In the genomic region with DNA sequence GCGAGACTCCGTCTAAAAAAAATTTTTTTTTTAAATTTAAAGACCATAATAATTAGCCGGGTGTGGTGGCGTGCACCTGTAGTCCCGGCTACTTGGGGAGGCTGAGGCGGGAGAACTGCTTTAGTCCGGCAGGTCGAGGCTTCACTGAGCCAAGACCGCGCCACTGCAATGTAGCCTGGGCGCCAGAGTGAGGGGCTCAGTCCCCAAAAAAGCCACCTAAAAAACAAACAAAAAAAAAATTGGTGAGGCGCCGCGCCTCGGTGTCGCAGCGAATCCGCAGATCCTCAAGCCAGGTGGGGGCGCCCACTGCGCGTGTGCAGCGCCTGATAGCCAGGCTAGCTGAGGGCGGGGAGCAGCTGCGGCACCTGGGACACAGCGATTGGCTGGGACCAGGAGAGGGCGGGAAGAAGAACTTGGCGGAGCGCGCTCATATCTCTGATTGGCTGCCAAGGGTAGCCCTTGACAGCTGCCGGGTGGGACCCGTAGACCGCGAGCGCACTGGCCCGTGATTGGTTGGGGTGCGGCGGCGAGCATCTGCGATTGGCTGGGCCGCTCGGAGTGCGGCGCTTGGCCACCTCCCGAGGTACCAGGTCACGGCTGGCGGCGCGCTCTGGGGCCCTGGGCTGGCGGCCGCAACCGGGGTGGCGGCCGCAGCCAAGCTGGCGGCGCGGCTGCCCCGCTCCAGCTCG, we compare ENCODE assay signal across 8 cellular contexts. TPM values are rescaled to one million over a fixed set of nuclear protein-coding genes. Genes with fewer than 3 reads are reported as not detected.
A peak's percentile ranks its signal among the peaks of the same experiment; 100 is the strongest.
DNase-seq lines count a peak whose midpoint lies in the region; ATAC-seq and TF ChIP-seq lines count a peak whose summit lies in the region.

No MANE protein-coding gene starts in this region.

- no peaks in the 10 kb centered on the region for H3K9me3 ChIP-seq in effector memory CD4-positive, alpha-beta T cell (ENCODE audit: control insufficient read depth, low read length)

- H3K36me3 Mint-ChIP-seq in mesothelial cell of epicardium: no peaks in the 10 kb centered on the region

- peaks cover 25% of the 10 kb centered on the region for H3K4me1 ChIP-seq in effector memory CD4-positive, alpha-beta T cell (ENCODE audit: control insufficient read depth, insufficient read depth, low read length, poor library complexity, severe bottlenecking)

- no peaks in the 10 kb centered on the region for H3K27me3 ChIP-seq in effector memory CD4-positive, alpha-beta T cell (replicated peaks; ENCODE audit: control insufficient read depth, insufficient read depth, low read length, poor library complexity, severe bottlenecking)

- no peak overlapping the region for H3K27ac ChIP-seq in effector memory CD4-positive, alpha-beta T cell (ENCODE audit: insufficient read depth, low read length, poor library complexity, severe bottlenecking)

- peak; percentile 99 for DNase-seq in DMS 273 (lab: John Stamatoyannopoulos, UW; ENCODE audit: unreplicated experiment)
- peak; percentile 48 to 99 (median 98) for DNase-seq in HUDEP-2 (lab: John Stamatoyannopoulos, UW; ENCODE audit: unreplicated experiment in 76 of 76)
- DNase-seq in NOMO-1 (lab: John Stamatoyannopoulos, UW; ENCODE audit: unreplicated experiment in 2 of 2): peak; percentile 99
- peak; percentile 90 to 91 for DNase-seq in activated CD8-positive, alpha-beta memory T cell treated with anti-CD3 and anti-CD28 coated beads for 1 hour (ENCODE audit: extremely low read depth in 1 of 2, low read depth in 1 of 2)
- peak; percentile 94 to 96 (median 95) for DNase-seq in effector memory CD4-positive, alpha-beta T cell
- peak; percentile 93 to 94 for DNase-seq in mesothelial cell of epicardium (ENCODE audit: low spot score in 2 of 2, unreplicated experiment in 2 of 2)
- DNase-seq in stimulated activated CD8-positive, alpha-beta memory T cell treated with anti-CD3 and anti-CD28 coated beads, Interleukin-2, amount 100 ng/mL, for 48 hours (ENCODE audit: low read depth in 2 of 2): peak; percentile 90 to 94

- ATAC-seq in GM21526 (IDR thresholded peaks at IDR 0.05; ENCODE audit: low FRiP score, unreplicated experiment): peak; percentile 90

- H3K27ac Mint-ChIP-seq in mesothelial cell of epicardium: no peak overlapping the region

- no peaks in the 10 kb centered on the region for H3K9me3 Mint-ChIP-seq in mesothelial cell of epicardium

- H3K27me3 Mint-ChIP-seq in mesothelial cell of epicardium (ENCODE audit: low read depth): peaks cover 43% of the 10 kb centered on the region

- peak overlapping the region; percentile 61 for H3K4me3 Mint-ChIP-seq in mesothelial cell of epicardium

- TF ChIP-seq CTCF in mesothelial cell of epicardium (IDR thresholded peaks at IDR 0.05; ENCODE audit: unreplicated experiment): peak; percentile 37

- no peak overlapping the region for H3K4me3 ChIP-seq in effector memory CD4-positive, alpha-beta T cell (ENCODE audit: insufficient read depth, low read depth, low read length, poor library complexity, severe bottlenecking)

- peaks cover 31% of the 10 kb centered on the region for H3K4me1 Mint-ChIP-seq in mesothelial cell of epicardium

- H3K36me3 ChIP-seq in effector memory CD4-positive, alpha-beta T cell (ENCODE audit: control insufficient read depth, insufficient read depth, low read length): no peaks in the 10 kb centered on the region

RNA-seq across cellular contexts. Expression of a gene that starts 9.0 kb away (rescaled TPM):
- total RNA-seq in mesothelial cell of epicardium: 5.4 to 5.7 TPM (median 5.4 TPM) in 3 replicates

RNA-seq across cellular contexts. Expression of a gene that starts 14.3 kb away (rescaled TPM):
- 257 to 267 TPM (median 260 TPM) in 3 replicates for total RNA-seq in mesothelial cell of epicardium

RNA-seq across cellular contexts. Expression of a gene that starts 16.4 kb away (rescaled TPM):
- 44.6 to 45.5 TPM (median 45.1 TPM) in 3 replicates for total RNA-seq in mesothelial cell of epicardium

RNA-seq across cellular contexts. Expression of a gene that starts 20.0 kb away (rescaled TPM):
- total RNA-seq in mesothelial cell of epicardium: 64.0 to 68.5 TPM (median 65.7 TPM) in 3 replicates

RNA-seq across cellular contexts. Expression of a gene that starts 20.1 kb away (rescaled TPM):
- 59.8 to 62.4 TPM (median 60.2 TPM) in 3 replicates for total RNA-seq in mesothelial cell of epicardium
